17 cellular contexts compared by ENCODE assay signal in genomic region chr19:57623091-57623490, GRCh38. TPM values are rescaled to one million over a fixed set of nuclear protein-coding genes. Genes with fewer than 3 reads are reported as not detected.
DNase-seq lines count a peak whose midpoint lies in the region; ATAC-seq and TF ChIP-seq lines count a peak whose summit lies in the region.
"Had no signal": no experiment of that assay in that cellular context is flagged by ENCODE, and none has a peak within 500 bp of the region (broad histone marks: within the 10 kb centered on the region; RNA-seq: fewer than 3 reads in every experiment).

No MANE protein-coding gene starts in this region.

- peaks cover 45% of the 10 kb centered on the region for H3K36me3 ChIP-seq in CD4-positive, CD25-positive, alpha-beta regulatory T cell (ENCODE audit: control insufficient read depth, insufficient read depth, low read length)
- H3K36me3 ChIP-seq in duodenal mucosa (ENCODE audit: control insufficient read depth in 1 of 2, insufficient read depth in 2 of 2, low read length in 2 of 2) = peaks cover 50 to 58% of the 10 kb centered on the region in 2 donors
- H3K36me3 ChIP-seq in PC-9 (ENCODE audit: low read depth) = peaks cover 60% of the 10 kb centered on the region

- H3K9me2 ChIP-seq in PC-9 (ENCODE audit: insufficient read depth) = no peaks in the 10 kb centered on the region

- no peaks in the 10 kb centered on the region for H3K4me1 ChIP-seq in CD4-positive, CD25-positive, alpha-beta regulatory T cell (ENCODE audit: control insufficient read depth, insufficient read depth, low read length, poor library complexity, severe bottlenecking)
- H3K4me1 ChIP-seq in duodenal mucosa (ENCODE audit: control insufficient read depth in 1 of 2, insufficient read depth in 2 of 2, low read length in 2 of 2) = no peaks in the 10 kb centered on the region
- H3K4me1 ChIP-seq in PC-9 (replicated peaks; ENCODE audit: insufficient read depth) = no peaks in the 10 kb centered on the region
- H3K4me1 ChIP-seq: A549, HAP-1 had no signal

- H3K27ac Mint-ChIP-seq in CD4-positive, CD25-positive, alpha-beta regulatory T cell = no peak overlapping the region
- H3K27ac Mint-ChIP-seq in progenitor cell of endocrine pancreas = peak overlapping the region; percentile 33
- H3K27ac Mint-ChIP-seq: CD14-positive monocyte; CD8-positive, alpha-beta T cell; IgD-negative memory B cell had no signal

- CTCF ChIA-PET in PC-9 (lab: Charles Lee) = no interaction called here

- no peak overlapping the region for H2AFZ ChIP-seq in PC-9

- H4K20me1 ChIP-seq in PC-9 (ENCODE audit: insufficient read depth) = no peaks in the 10 kb centered on the region

- no TSS peak for BruUV-seq in PC-9 (replicated peaks; lab: Mats Ljungman, UMichigan)

- H3K27me3 Mint-ChIP-seq in CD4-positive, CD25-positive, alpha-beta regulatory T cell = no peaks in the 10 kb centered on the region
- H3K27me3 Mint-ChIP-seq in progenitor cell of endocrine pancreas = no peaks in the 10 kb centered on the region
- H3K27me3 Mint-ChIP-seq: IgD-negative memory B cell had no signal

- no peak overlapping the region for H3K9ac ChIP-seq in duodenal mucosa (ENCODE audit: low read depth in 1 of 2, low read length in 2 of 2)

- POLR2A ChIA-PET in PC-9 (lab: Charles Lee; ENCODE audit: unreplicated experiment) = no interaction called here

- H3K4me3 ChIP-seq in CD4-positive, CD25-positive, alpha-beta regulatory T cell (ENCODE audit: low read depth, low read length) = peak overlapping the region; percentile 0
- peak overlapping the region; percentile 37 to 40 for H3K4me3 ChIP-seq in duodenal mucosa (ENCODE audit: low read depth in 1 of 2, low read length in 2 of 2)
- H3K4me3 ChIP-seq in PC-9 = no peak overlapping the region
- H3K4me3 ChIP-seq: A549, GM12878, HAP-1 had no signal

- H3K79me2 ChIP-seq in PC-9 (ENCODE audit: low read depth) = 0 out of 2 replicates have a peak, but pooled peaks cover 3% of the 10 kb centered on the region

- peaks cover 14% of the 10 kb centered on the region for H3F3A ChIP-seq in PC-9 (ENCODE audit: insufficient read depth, low read depth)

- no peak for ATAC-seq in CD4-positive, CD25-positive, alpha-beta regulatory T cell (ENCODE audit: low read depth in 2 of 2)
- ATAC-seq: A549; CD8-positive, alpha-beta T cell; GM12878; HepG2 had no signal

- TF ChIP-seq CTCF in progenitor cell of endocrine pancreas (IDR thresholded peaks at IDR 0.05; ENCODE audit: unreplicated experiment) (no peak), PC-9 (conservative IDR thresholded peaks at IDR 0.05) (no peak)

- no peak overlapping the region for H3K4me2 ChIP-seq in PC-9
- H3K4me2 ChIP-seq: A549 had no signal

- peaks cover 0 to 4% (median 0%) of the 10 kb centered on the region in 4 donors for H3K4me1 Mint-ChIP-seq in CD4-positive, CD25-positive, alpha-beta regulatory T cell
- no peaks in the 10 kb centered on the region for H3K4me1 Mint-ChIP-seq in progenitor cell of endocrine pancreas (ENCODE audit: low read depth)
- H3K4me1 Mint-ChIP-seq: CD14-positive monocyte, IgD-negative memory B cell had no signal

- no peak overlapping the region for H3K27ac ChIP-seq in CD4-positive, CD25-positive, alpha-beta regulatory T cell (ENCODE audit: insufficient read depth, low read length, poor library complexity, severe bottlenecking)
- no peak overlapping the region for H3K27ac ChIP-seq in duodenal mucosa (ENCODE audit: low read depth, low read length)
- no peak overlapping the region for H3K27ac ChIP-seq in PC-9
- H3K27ac ChIP-seq: A549 had no signal

- DNase-seq in CD4-positive, CD25-positive, alpha-beta regulatory T cell = no peak
- no peak for DNase-seq in progenitor cell of endocrine pancreas (ENCODE audit: low spot score, unreplicated experiment)
- no peak for DNase-seq in dedifferentiated amniotic fluid mesenchymal stem cell (ENCODE audit: extremely low spot score)
- DNase-seq in NCI-H226 = no peak
- DNase-seq in PC-9 = no peak
- DNase-seq: AML-193; Calu3; CD8-positive, alpha-beta T cell; DMS79 treated with DMSO at 0.1 percent for 48 hours; GF-D8 had no signal

- no peaks in the 10 kb centered on the region for H3K27me3 ChIP-seq in CD4-positive, CD25-positive, alpha-beta regulatory T cell (ENCODE audit: control insufficient read depth, insufficient read depth, low read length)
- H3K27me3 ChIP-seq in duodenal mucosa (ENCODE audit: control insufficient read depth in 1 of 2, insufficient read depth in 2 of 2, low read length in 2 of 2) = no peaks in the 10 kb centered on the region
- no peaks in the 10 kb centered on the region for H3K27me3 ChIP-seq in PC-9 (ENCODE audit: insufficient read depth, low read depth)

- no peak overlapping the region for H3K4me3 Mint-ChIP-seq in CD4-positive, CD25-positive, alpha-beta regulatory T cell
- no peak overlapping the region for H3K4me3 Mint-ChIP-seq in progenitor cell of endocrine pancreas (ENCODE audit: low read depth)
- H3K4me3 Mint-ChIP-seq: CD14-positive monocyte; CD8-positive, alpha-beta T cell had no signal

- peaks cover 80 to 98% of the 10 kb centered on the region in 2 experiments for H3K9me3 ChIP-seq in CD4-positive, CD25-positive, alpha-beta regulatory T cell (ENCODE audit: control insufficient read depth in 2 of 2, low read length in 2 of 2)
- H3K9me3 ChIP-seq in duodenal mucosa (ENCODE audit: control insufficient read depth in 1 of 2, low read length in 2 of 2) (peaks cover 84 to 85% of the 10 kb centered on the region in 2 donors), PC-9 (ENCODE audit: insufficient read depth, low read depth) (peaks cover 89% of the 10 kb centered on the region)

- intact Hi-C loops in PC-9 (cut with micrococcal nuclease; ENCODE audit: unreplicated experiment) = no loop called here

- peaks cover 0 to 86% (median 43%) of the 10 kb centered on the region in 7 donors for H3K9me3 Mint-ChIP-seq in CD4-positive, CD25-positive, alpha-beta regulatory T cell
- peaks cover 59% of the 10 kb centered on the region for H3K9me3 Mint-ChIP-seq in progenitor cell of endocrine pancreas (ENCODE audit: low read depth)

- peaks cover 48% of the 10 kb centered on the region for H3K36me3 Mint-ChIP-seq in CD4-positive, CD25-positive, alpha-beta regulatory T cell
- peaks cover 82% of the 10 kb centered on the region for H3K36me3 Mint-ChIP-seq in progenitor cell of endocrine pancreas (ENCODE audit: insufficient read depth)

RNA-seq across cellular contexts. Expression of gene ZNF134, which starts 9.0 kb away (rescaled TPM):
- 17.4 TPM for total RNA-seq in CD4-positive, CD25-positive, alpha-beta regulatory T cell
- polyA plus RNA-seq in CD4-positive, CD25-positive, alpha-beta regulatory T cell = 10 to 100 TPM in 3 of 4 donors, 1 to 10 TPM in 1; 9.8 to 14.2 (median 11.8) TPM
- total RNA-seq in progenitor cell of endocrine pancreas = 24.9 and 26.8 TPM in 2 replicates
- total RNA-seq in PC-9 (2021) = 16.5 and 19.1 TPM in 2 replicates

RNA-seq across cellular contexts. Expression of gene ZNF211, which starts 9.9 kb away (rescaled TPM):
- total RNA-seq in CD4-positive, CD25-positive, alpha-beta regulatory T cell = 23.9 TPM
- polyA plus RNA-seq in CD4-positive, CD25-positive, alpha-beta regulatory T cell = 10 to 100 TPM; 19.4 to 22.8 (median 22.1) TPM
- total RNA-seq in progenitor cell of endocrine pancreas (25.1 and 26.0 TPM in 2 replicates), PC-9 (2021) (7.9 and 11.4 TPM in 2 replicates)

RNA-seq across cellular contexts. Expression of gene ZNF530, which starts 23.4 kb away (rescaled TPM):
- 1.5 TPM for total RNA-seq in CD4-positive, CD25-positive, alpha-beta regulatory T cell
- 1 to 10 TPM; 4.8 to 7.8 (median 7.4) TPM for polyA plus RNA-seq in CD4-positive, CD25-positive, alpha-beta regulatory T cell
- 4.4 and 4.9 TPM in 2 replicates for total RNA-seq in progenitor cell of endocrine pancreas
- total RNA-seq in PC-9 (2021) = 9.5 and 10.5 TPM in 2 replicates

RNA-seq across cellular contexts. Expression of gene ZIK1, which starts 39.1 kb away (rescaled TPM):
- total RNA-seq in CD4-positive, CD25-positive, alpha-beta regulatory T cell = 3.4 TPM
- polyA plus RNA-seq in CD4-positive, CD25-positive, alpha-beta regulatory T cell = 10 to 100 TPM in 1 of 4 donors, 1 to 10 TPM in 3; 5.6 to 10.2 (median 8.2) TPM
- total RNA-seq in progenitor cell of endocrine pancreas (12.9 and 13.7 TPM in 2 replicates), PC-9 (2021) (2.2 TPM in 2 replicates)
- total RNA-seq: Calu3 had no signal

RNA-seq across cellular contexts. Expression of gene ZNF416, which starts 44.4 kb away (rescaled TPM):
- 4.4 TPM for total RNA-seq in CD4-positive, CD25-positive, alpha-beta regulatory T cell
- 1 to 10 TPM; 4.1 to 9.5 (median 6.1) TPM for polyA plus RNA-seq in CD4-positive, CD25-positive, alpha-beta regulatory T cell
- total RNA-seq in progenitor cell of endocrine pancreas (7.2 and 8.6 TPM in 2 replicates), PC-9 (2021) (4.8 and 5.6 TPM in 2 replicates)
